ENCODE assay signal across 1 cellular context in the genomic region with DNA sequence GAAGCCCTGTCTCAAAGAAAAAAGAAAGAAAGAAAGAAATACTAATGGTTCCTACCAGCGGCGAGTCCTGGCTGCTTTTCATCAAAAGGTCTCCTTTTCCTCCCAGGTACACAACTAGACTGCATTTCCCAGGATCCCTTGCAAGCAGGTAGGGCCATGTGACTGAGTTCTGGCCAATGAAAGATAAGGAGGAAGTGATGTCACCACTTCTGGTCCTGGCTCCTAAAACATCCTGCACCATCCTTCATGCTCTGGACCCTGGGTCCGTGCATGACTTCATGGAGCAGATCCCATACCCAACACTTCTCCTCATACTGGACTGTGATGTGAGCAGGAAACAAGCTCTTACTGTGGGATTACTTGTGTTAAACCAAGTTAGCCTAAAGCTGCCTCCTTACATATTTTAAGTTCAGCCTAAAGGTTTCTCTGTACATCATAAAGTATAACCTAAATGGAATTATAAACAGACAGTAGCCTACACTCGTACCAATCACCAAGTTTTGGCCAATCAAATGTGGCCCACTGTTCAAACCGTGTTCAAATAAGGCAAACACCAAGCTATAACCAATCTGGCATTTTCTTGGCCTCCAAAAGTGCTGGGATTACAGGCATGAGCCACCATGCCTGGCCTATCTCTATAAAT.
TF ChIP-seq lines count a peak whose summit lies in the region.

No MANE protein-coding gene starts in this region.

TF ChIP-seq in IMR-90, 13 proteins besides CTCF, POLR2A, EP300 and RAD21 (continued from another document):
- TF ChIP-seq, protein P1, sequence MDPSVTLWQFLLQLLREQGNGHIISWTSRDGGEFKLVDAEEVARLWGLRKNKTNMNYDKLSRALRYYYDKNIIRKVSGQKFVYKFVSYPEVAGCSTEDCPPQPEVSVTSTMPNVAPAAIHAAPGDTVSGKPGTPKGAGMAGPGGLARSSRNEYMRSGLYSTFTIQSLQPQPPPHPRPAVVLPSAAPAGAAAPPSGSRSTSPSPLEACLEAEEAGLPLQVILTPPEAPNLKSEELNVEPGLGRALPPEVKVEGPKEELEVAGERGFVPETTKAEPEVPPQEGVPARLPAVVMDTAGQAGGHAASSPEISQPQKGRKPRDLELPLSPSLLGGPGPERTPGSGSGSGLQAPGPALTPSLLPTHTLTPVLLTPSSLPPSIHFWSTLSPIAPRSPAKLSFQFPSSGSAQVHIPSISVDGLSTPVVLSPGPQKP (IDR thresholded peaks at IDR 0.05; ENCODE audit: borderline replicate concordance, low read depth, low read length) = no peak
- no peak for TF ChIP-seq BHLHE40 (IDR thresholded peaks at IDR 0.05; ENCODE audit: low read depth, low read length)
- TF ChIP-seq MAFK (IDR thresholded peaks at IDR 0.05; ENCODE audit: low read depth, low read length) = no peak
- no peak for TF ChIP-seq FOS (IDR thresholded peaks at IDR 0.05; ENCODE audit: low read depth, low read length)
